ENCODE assay signal across 8 cellular contexts in genomic region chr10:133307776-133308430, GRCh38. TPM values are rescaled to one million over a fixed set of nuclear protein-coding genes. Genes with fewer than 3 reads are reported as not detected.
DNase-seq lines count a peak whose midpoint lies in the region; ATAC-seq, FAIRE-seq and TF ChIP-seq lines count a peak whose summit lies in the region.

No MANE protein-coding gene starts in this region.

- WGBS in GM12878 (ENCODE audit: insufficient coverage, insufficient replicate concordance, low lambda C conversion rate, missing lambda C conversion rate) = 4% methylated on average over 25 of the region's 25 CpGs

- peak overlapping the region; percentile 95 for H3K4me3 Mint-ChIP-seq in T-helper 17 cell

- CTCF ChIA-PET in GM12878 (lab: Yijun Ruan, JAX) = interaction anchor here (0.8 to 2.9 kb wide), 11 partner anchors 9 to 345 kb away, joined by 3 to 15 read pairs (median 4); partner anchors contain the start of gene ADAM8

- no peaks in the 10 kb centered on the region for H3K27me3 Mint-ChIP-seq in T-helper 17 cell

- SMC1A ChIA-PET in GM12878 (lab: Charles Lee; ENCODE audit: uncharacterized antibody, unreplicated experiment) = interaction anchor here (0.7 to 1.7 kb wide), 4 partner anchors 29 to 164 kb away, joined by 3 to 7 read pairs (median 4); no protein-coding TSS in a partner anchor

- ATAC-seq in GM21786 (IDR thresholded peaks at IDR 0.05; ENCODE audit: unreplicated experiment) (peak; percentile 40), T-helper 17 cell (peak; percentile 66), GM12878 (peak; percentile 74)

- peaks cover 19% of the 10 kb centered on the region for H3K4me1 ChIP-seq in GM12878 (ENCODE audit: control insufficient read depth, insufficient read depth, low read length)

- no peaks in the 10 kb centered on the region for H3K27me3 ChIP-seq in GM12878 (replicated peaks in 1 of 2; ENCODE audit: control insufficient read depth in 2 of 2, insufficient read depth in 2 of 2, low read length in 1 of 2)

- peaks cover 0 to 6% of the 10 kb centered on the region in 2 experiments; a peak in 3 of 4 replicates for H3K36me3 ChIP-seq in GM12878 (ENCODE audit: control insufficient read depth in 2 of 2, insufficient read depth in 2 of 2, low read length in 1 of 2)

- peak overlapping the region; percentile 95 for H3K4me3 ChIP-seq in GM12878

- RAD21 ChIA-PET in GM12878 (lab: Charles Lee; ENCODE audit: unreplicated experiment) = interaction anchor here (0.7 to 1.3 kb wide), 3 partner anchors 21 to 80 kb away, joined by 3 to 4 read pairs (median 3); no protein-coding TSS in a partner anchor

- peak overlapping the region; percentile 98 for H3K27ac Mint-ChIP-seq in T-helper 17 cell

- in situ Hi-C loops in GM12878 (cut with MboI) = loop anchor here (5.0 kb wide), 1 partner anchor 166 kb away; no protein-coding TSS in a partner anchor

- DNase-seq in EH (ENCODE audit: low read depth) = peak; percentile 57
- DNase-seq in M059J (ENCODE audit: low read depth) = peak; percentile 74
- peak; percentile 74 to 84 (median 77) for DNase-seq in T-helper 17 cell
- DNase-seq in GM12878 (ENCODE audit: low read depth, low spot score) = peak; percentile 51
- peak; percentile 73 for DNase-seq in iPS-NIHi11 (ENCODE audit: low spot score)
- DNase-seq in stimulated activated CD4-positive, alpha-beta T cell treated with anti-CD3 and anti-CD28 coated beads, Interleukin-12 subunit alpha, Interleukin-12 subunit beta, amount 100 ng/mL, for 48 hours (ENCODE audit: low read depth in 2 of 3, low spot score in 1 of 3) = peak; percentile 71 to 80 (median 80)
- no peak for DNase-seq in NCI-H774 (lab: John Stamatoyannopoulos, UW)

- peak overlapping the region; percentile 97 for H3K4me2 ChIP-seq in GM12878 (ENCODE audit: control insufficient read depth, insufficient read depth)

- peak overlapping the region; percentile 94 for H3K9ac ChIP-seq in GM12878 (ENCODE audit: control insufficient read depth, insufficient read depth, low read length)

- H3K9me3 ChIP-seq in T-helper 17 cell (ENCODE audit: control insufficient read depth, low read length, poor library complexity, severe bottlenecking) (no peaks in the 10 kb centered on the region), GM12878 (replicated peaks; ENCODE audit: control insufficient read depth, insufficient read depth, low read length) (no peaks in the 10 kb centered on the region)

- peak; percentile 95 for FAIRE-seq in GM12878 (lab: Jason Lieb, UNC)

- BruUV-seq in GM12878 (replicated peaks; lab: Mats Ljungman, UMichigan) = no TSS peak

- TF ChIP-seq CTCF in GM12878 (IDR thresholded peaks at IDR 0.05 in 2 of 3, conservative IDR thresholded peaks at IDR 0.05 in 1 of 3; ENCODE audit: control insufficient read depth in 2 of 3, extremely low read depth in 1 of 3, insufficient read depth in 1 of 3, low read depth in 3 of 3, low read length in 3 of 3) = peak; percentile 83 to 91 (median 90)

- H3K36me3 Mint-ChIP-seq in T-helper 17 cell (ENCODE audit: low read depth) = peaks cover 5% of the 10 kb centered on the region

- POLR2A ChIA-PET in GM12878 (lab: Charles Lee) = interaction anchor here (0.9 kb wide), 1 partner anchor 29 kb away, joined by 3 read pairs; no protein-coding TSS in a partner anchor

- H3K4me1 Mint-ChIP-seq in T-helper 17 cell = peaks cover 26% of the 10 kb centered on the region

- TF ChIP-seq EP300 in GM12878 (IDR thresholded peaks at IDR 0.05; ENCODE audit: borderline replicate concordance in 1 of 2, control insufficient read depth in 1 of 2, low read depth in 2 of 2, low read length in 2 of 2) = no peak

- H3K27ac ChIP-seq in GM12878 (ENCODE audit: control insufficient read depth, insufficient read depth) = peak overlapping the region; percentile 95

- peak; percentile 44; the same call in 1 of the 2 replicates for TF ChIP-seq RAD21 in GM12878 (IDR thresholded peaks at IDR 0.05; ENCODE audit: insufficient read depth, low read depth, low read length)

- peaks cover 38% of the 10 kb centered on the region for H3K79me2 ChIP-seq in GM12878 (ENCODE audit: control insufficient read depth, insufficient read depth, low read length)

- H4K20me1 ChIP-seq in GM12878 (ENCODE audit: control insufficient read depth, insufficient read depth) = no peaks in the 10 kb centered on the region; the same call in 1 of the 2 replicates

- H2AFZ ChIP-seq in GM12878 (ENCODE audit: control insufficient read depth, low read depth, low read length) = no peak overlapping the region

- no peak for TF ChIP-seq POLR2A in GM12878 (IDR thresholded peaks at IDR 0.05; ENCODE audit: low read depth, low read length)

- intact Hi-C loops in GM12878 (cut with micrococcal nuclease; ENCODE audit: unreplicated experiment) = loop anchor here (2.0 to 5.0 kb wide), 2 partner anchors 33 to 84 kb away; partner anchors contain the start of gene MTG1

RNA-seq across cellular contexts. Expression of gene TUBGCP2, which starts 0.8 kb away (rescaled TPM):
- total RNA-seq in M059J (2014; rRNA removed; shearing (Covaris generic)) = 38.6 and 51.9 TPM in 2 replicates
- total RNA-seq in T-helper 17 cell (10 to 100 TPM; 73.6 to 75.4 TPM), GM12878 (2014; rRNA removed) (38.5 TPM in 2 replicates), GM12878 (2014; rRNA removed; fragmentation: Illumina TruSeq; extraction: Trizol) (18.1 and 19.1 TPM in 2 replicates), GM12878 (2021) (46.5 and 47.1 TPM in 2 replicates)
- total RNA-seq in GM12878 (2013; cell fraction: nucleolus; rRNA removed) = 76.6 and 91.2 TPM in 2 replicates
- polyA plus RNA-seq in GM12878 (2011; ENCODE audit: low read depth) = 12.8 TPM
- polyA plus RNA-seq in GM12878 (2011; rRNA removed) (23.7 and 35.8 TPM in 2 replicates), GM12878 (2014; fragmentation: Illumina TruSeq; extraction: Trizol) (16.0 and 26.6 TPM in 2 replicates), GM12878 (2014; fragmentation: Nextera tagmentation; extraction: Ambion mirVana) (10 to 100 TPM in 1 of 2 experiments, 1 to 10 TPM in 1; 4.8 to 11.6 TPM), GM12878 (2014; rRNA removed) (33.6 and 36.2 TPM in 2 replicates), GM12878 (2016; fragmentation: Nextera tagmentation; extraction: Ambion mirVana) (10 to 100 TPM; 36.4 to 37.7 TPM)
- polyA plus RNA-seq in GM12878 (2011; cell fraction: cytosol; rRNA removed) = 29.0 and 35.1 TPM in 2 replicates
- 82.0 and 82.5 TPM in 2 replicates for polyA plus RNA-seq in GM12878 (2011; cell fraction: nucleus; rRNA removed)
- 25.1 and 31.7 TPM in 2 replicates for polyA plus RNA-seq in GM12878 (2012)
- polyA minus RNA-seq in GM12878 (2011; rRNA and poly(A)+ RNA removed) = 37.1 and 46.2 TPM in 2 replicates
- polyA minus RNA-seq in GM12878 (2011; cell fraction: cytosol; rRNA and poly(A)+ RNA removed) = 14.8 and 16.3 TPM in 2 replicates
- polyA minus RNA-seq in GM12878 (2011; cell fraction: nucleus; rRNA and poly(A)+ RNA removed) = 24.7 and 47.1 TPM in 2 replicates

RNA-seq across cellular contexts. Expression of gene ZNF511, which starts 0.8 kb away (rescaled TPM):
- 32.5 and 33.3 TPM in 2 replicates for total RNA-seq in M059J (2014; rRNA removed; shearing (Covaris generic))
- 10 to 100 TPM; 28.1 to 33.2 TPM for total RNA-seq in T-helper 17 cell
- total RNA-seq in GM12878 (2013; cell fraction: nucleolus; rRNA removed) = 9.7 and 10.0 TPM in 2 replicates
- 21.0 and 21.3 TPM in 2 replicates for total RNA-seq in GM12878 (2014; rRNA removed)
- 29.8 and 30.3 TPM in 2 replicates for total RNA-seq in GM12878 (2014; rRNA removed; fragmentation: Illumina TruSeq; extraction: Trizol)
- 50.3 and 57.1 TPM in 2 replicates for total RNA-seq in GM12878 (2021)
- polyA plus RNA-seq in GM12878 (2011; ENCODE audit: low read depth) = 17.8 TPM
- 24.8 and 32.1 TPM in 2 replicates for polyA plus RNA-seq in GM12878 (2011; rRNA removed)
- 24.5 and 38.8 TPM in 2 replicates for polyA plus RNA-seq in GM12878 (2011; cell fraction: cytosol; rRNA removed)
- 38.0 and 47.4 TPM in 2 replicates for polyA plus RNA-seq in GM12878 (2011; cell fraction: nucleus; rRNA removed)
- 23.5 and 30.3 TPM in 2 replicates for polyA plus RNA-seq in GM12878 (2012)
- polyA plus RNA-seq in GM12878 (2014; fragmentation: Illumina TruSeq; extraction: Trizol) = 12.0 and 31.8 TPM in 2 replicates
- 1 to 10 TPM in 1 of 2 experiments, under 1 TPM in 1; 0.58 to 6.0 TPM for polyA plus RNA-seq in GM12878 (2014; fragmentation: Nextera tagmentation; extraction: Ambion mirVana)
- 49.0 and 54.9 TPM in 2 replicates for polyA plus RNA-seq in GM12878 (2014; rRNA removed)
- polyA plus RNA-seq in GM12878 (2016; fragmentation: Nextera tagmentation; extraction: Ambion mirVana) = 100 to 1,000 TPM; 110 TPM
- polyA minus RNA-seq in GM12878 (2011; rRNA and poly(A)+ RNA removed) = 22.6 and 25.5 TPM in 2 replicates
- polyA minus RNA-seq in GM12878 (2011; cell fraction: cytosol; rRNA and poly(A)+ RNA removed) = 10.1 and 12.4 TPM in 2 replicates
- 5.6 and 10.1 TPM in 2 replicates for polyA minus RNA-seq in GM12878 (2011; cell fraction: nucleus; rRNA and poly(A)+ RNA removed)

RNA-seq across cellular contexts. Expression of gene CALY, which starts 28.8 kb away (rescaled TPM):
- total RNA-seq in M059J (2014; rRNA removed; shearing (Covaris generic)) = not detected in 2 replicates
- total RNA-seq in T-helper 17 cell = 1 to 10 TPM in 1 of 2 donors, under 1 TPM in 1; 0.96 to 1.9 TPM
- total RNA-seq in GM12878 (2013; cell fraction: nucleolus; rRNA removed) = not detected in 2 replicates
- total RNA-seq in GM12878 (2014; rRNA removed) = not detected in 2 replicates
- not detected in 2 replicates for total RNA-seq in GM12878 (2014; rRNA removed; fragmentation: Illumina TruSeq; extraction: Trizol)
- total RNA-seq in GM12878 (2021) = not detected in 2 replicates
- not detected for polyA plus RNA-seq in GM12878 (2011; ENCODE audit: low read depth)
- polyA plus RNA-seq in GM12878 (2011; rRNA removed) = 0.07 TPM in 1 of 2 replicates, not detected in the other
- polyA plus RNA-seq in GM12878 (2011; cell fraction: cytosol; rRNA removed) = 0.07 TPM in 1 of 2 replicates, not detected in the other
- polyA plus RNA-seq in GM12878 (2011; cell fraction: nucleus; rRNA removed) = 0.44 and 0.87 TPM in 2 replicates
- polyA plus RNA-seq in GM12878 (2012) = not detected in 2 replicates
- not detected in 2 replicates for polyA plus RNA-seq in GM12878 (2014; fragmentation: Illumina TruSeq; extraction: Trizol)
- not detected for polyA plus RNA-seq in GM12878 (2014; fragmentation: Nextera tagmentation; extraction: Ambion mirVana)
- not detected in 2 replicates for polyA plus RNA-seq in GM12878 (2014; rRNA removed)
- polyA plus RNA-seq in GM12878 (2016; fragmentation: Nextera tagmentation; extraction: Ambion mirVana) = not detected
- polyA minus RNA-seq in GM12878 (2011; rRNA and poly(A)+ RNA removed) = not detected in 2 replicates
- polyA minus RNA-seq in GM12878 (2011; cell fraction: cytosol; rRNA and poly(A)+ RNA removed) = not detected in 2 replicates
- not detected in 2 replicates for polyA minus RNA-seq in GM12878 (2011; cell fraction: nucleus; rRNA and poly(A)+ RNA removed)

RNA-seq across cellular contexts. Expression of gene ADAM8, which starts 31.2 kb away (rescaled TPM):
- total RNA-seq in M059J (2014; rRNA removed; shearing (Covaris generic)) = 0.02 and 1.3 TPM in 2 replicates
- total RNA-seq in T-helper 17 cell (100 to 1,000 TPM; 157 to 188 TPM), GM12878 (2014; rRNA removed) (31.6 and 37.4 TPM in 2 replicates), GM12878 (2014; rRNA removed; fragmentation: Illumina TruSeq; extraction: Trizol) (13.0 and 13.2 TPM in 2 replicates), GM12878 (2021) (86.1 and 92.7 TPM in 2 replicates)
- 204 and 240 TPM in 2 replicates for total RNA-seq in GM12878 (2013; cell fraction: nucleolus; rRNA removed)
- 13.7 TPM for polyA plus RNA-seq in GM12878 (2011; ENCODE audit: low read depth)
- polyA plus RNA-seq in GM12878 (2011; rRNA removed) (5.3 and 15.1 TPM in 2 replicates), GM12878 (2014; fragmentation: Illumina TruSeq; extraction: Trizol) (0.68 and 6.8 TPM in 2 replicates), GM12878 (2014; fragmentation: Nextera tagmentation; extraction: Ambion mirVana) (1 to 10 TPM in 1 of 2 experiments, under 1 TPM in 1; 0.37 to 2.3 TPM), GM12878 (2014; rRNA removed) (51.6 and 73.2 TPM in 2 replicates), GM12878 (2016; fragmentation: Nextera tagmentation; extraction: Ambion mirVana) (10 to 100 TPM; 28.4 to 34.1 TPM)
- 20.0 and 33.8 TPM in 2 replicates for polyA plus RNA-seq in GM12878 (2011; cell fraction: cytosol; rRNA removed)
- 351 and 379 TPM in 2 replicates for polyA plus RNA-seq in GM12878 (2011; cell fraction: nucleus; rRNA removed)
- polyA plus RNA-seq in GM12878 (2012) = 44.0 and 54.6 TPM in 2 replicates
- polyA minus RNA-seq in GM12878 (2011; rRNA and poly(A)+ RNA removed) = 14.7 and 35.3 TPM in 2 replicates
- 13.4 and 24.5 TPM in 2 replicates for polyA minus RNA-seq in GM12878 (2011; cell fraction: cytosol; rRNA and poly(A)+ RNA removed)
- 96.1 and 129 TPM in 2 replicates for polyA minus RNA-seq in GM12878 (2011; cell fraction: nucleus; rRNA and poly(A)+ RNA removed)

RNA-seq across cellular contexts. Expression of gene PRAP1, which starts 39.3 kb away (rescaled TPM):
- not detected in 2 replicates for total RNA-seq in M059J (2014; rRNA removed; shearing (Covaris generic))
- total RNA-seq in T-helper 17 cell = not detected
- not detected in 2 replicates for total RNA-seq in GM12878 (2013; cell fraction: nucleolus; rRNA removed)
- total RNA-seq in GM12878 (2014; rRNA removed) = not detected in 2 replicates
- not detected in 2 replicates for total RNA-seq in GM12878 (2014; rRNA removed; fragmentation: Illumina TruSeq; extraction: Trizol)
- total RNA-seq in GM12878 (2021) = not detected in 2 replicates
- not detected for polyA plus RNA-seq in GM12878 (2011; ENCODE audit: low read depth)
- not detected in 2 replicates for polyA plus RNA-seq in GM12878 (2011; rRNA removed)
- polyA plus RNA-seq in GM12878 (2011; cell fraction: cytosol; rRNA removed) = not detected in 2 replicates
- polyA plus RNA-seq in GM12878 (2011; cell fraction: nucleus; rRNA removed) = not detected in 2 replicates
- 0.32 and 0.42 TPM in 2 replicates for polyA plus RNA-seq in GM12878 (2012)
- not detected in 2 replicates for polyA plus RNA-seq in GM12878 (2014; fragmentation: Illumina TruSeq; extraction: Trizol)
- polyA plus RNA-seq in GM12878 (2014; fragmentation: Nextera tagmentation; extraction: Ambion mirVana) = not detected
- not detected in 2 replicates for polyA plus RNA-seq in GM12878 (2014; rRNA removed)
- polyA plus RNA-seq in GM12878 (2016; fragmentation: Nextera tagmentation; extraction: Ambion mirVana) = under 1 TPM in 1 of 2 experiments, not detected in 1; 0.25 TPM
- not detected in 2 replicates for polyA minus RNA-seq in GM12878 (2011; rRNA and poly(A)+ RNA removed)
- polyA minus RNA-seq in GM12878 (2011; cell fraction: cytosol; rRNA and poly(A)+ RNA removed) = not detected in 2 replicates
- polyA minus RNA-seq in GM12878 (2011; cell fraction: nucleus; rRNA and poly(A)+ RNA removed) = not detected in 2 replicates
